1 cellular context compared by ENCODE assay signal in genomic region chr1:109090415-109091195, GRCh38.
TF ChIP-seq lines count a peak whose summit lies in the region.

TMEM167B (plus strand) TSS chr1:109090764; CDS start chr1:109090873, 109 bp downstream.

TF ChIP-seq in HepG2, 621 proteins besides CTCF, POLR2A, EP300 and RAD21 (continued from another document and continues in another):
- TF ChIP-seq, protein P1, sequence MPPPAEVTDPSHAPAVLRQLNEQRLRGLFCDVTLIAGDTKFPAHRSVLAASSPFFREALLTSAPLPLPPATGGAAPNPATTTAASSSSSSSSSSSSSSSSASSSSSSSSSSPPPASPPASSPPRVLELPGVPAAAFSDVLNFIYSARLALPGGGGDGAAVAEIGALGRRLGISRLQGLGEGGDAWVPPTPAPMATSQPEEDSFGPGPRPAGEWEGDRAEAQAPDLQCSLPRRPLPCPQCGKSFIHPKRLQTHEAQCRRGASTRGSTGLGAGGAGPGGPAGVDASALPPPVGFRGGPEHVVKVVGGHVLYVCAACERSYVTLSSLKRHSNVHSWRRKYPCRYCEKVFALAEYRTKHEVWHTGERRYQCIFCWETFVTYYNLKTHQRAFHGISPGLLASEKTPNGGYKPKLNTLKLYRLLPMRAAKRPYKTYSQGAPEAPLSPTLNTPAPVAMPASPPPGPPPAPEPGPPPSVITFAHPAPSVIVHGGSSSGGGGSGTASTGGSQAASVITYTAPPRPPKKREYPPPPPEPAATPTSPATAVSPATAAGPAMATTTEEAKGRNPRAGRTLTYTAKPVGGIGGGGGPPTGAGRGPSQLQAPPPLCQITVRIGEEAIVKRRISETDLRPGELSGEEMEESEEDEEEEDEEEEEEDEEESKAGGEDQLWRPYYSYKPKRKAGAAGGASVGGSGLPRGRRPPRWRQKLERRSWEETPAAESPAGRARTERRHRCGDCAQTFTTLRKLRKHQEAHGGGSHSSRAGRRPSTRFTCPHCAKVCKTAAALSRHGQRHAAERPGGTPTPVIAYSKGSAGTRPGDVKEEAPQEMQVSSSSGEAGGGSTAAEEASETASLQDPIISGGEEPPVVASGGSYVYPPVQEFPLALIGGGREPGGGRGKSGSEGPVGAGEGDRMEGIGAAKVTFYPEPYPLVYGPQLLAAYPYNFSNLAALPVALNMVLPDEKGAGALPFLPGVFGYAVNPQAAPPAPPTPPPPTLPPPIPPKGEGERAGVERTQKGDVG (CRISPR knock-in tag; IDR thresholded peaks at IDR 0.05; ENCODE audit: borderline replicate concordance) = peak; percentile 49; the same call in 1 of the 2 replicates
- 0 out of 2 replicates have a peak, but pooled peaks have one; percentile 67 for TF ChIP-seq AHR (CRISPR knock-in tag; IDR thresholded peaks at IDR 0.05)
- TF ChIP-seq KDM2A (CRISPR knock-in tag; IDR thresholded peaks at IDR 0.05; ENCODE audit: borderline replicate concordance, low read depth) = peak; percentile 97
- peak; percentile 70 for TF ChIP-seq DNMT3B (CRISPR knock-in tag; conservative IDR thresholded peaks at IDR 0.05)
- TF ChIP-seq, protein P2, sequence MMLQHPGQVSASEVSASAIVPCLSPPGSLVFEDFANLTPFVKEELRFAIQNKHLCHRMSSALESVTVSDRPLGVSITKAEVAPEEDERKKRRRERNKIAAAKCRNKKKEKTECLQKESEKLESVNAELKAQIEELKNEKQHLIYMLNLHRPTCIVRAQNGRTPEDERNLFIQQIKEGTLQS (CRISPR knock-in tag; IDR thresholded peaks at IDR 0.05) = peak; percentile 78
- TF ChIP-seq KLF16 (CRISPR knock-in tag; IDR thresholded peaks at IDR 0.05) = peak in 1 of 2 experiments; percentile 96; a peak in 2 of 4 replicates
- TF ChIP-seq ZNF281 (CRISPR knock-in tag; IDR thresholded peaks at IDR 0.05; ENCODE audit: borderline replicate concordance) = peak; percentile 67; the same call in 1 of the 2 replicates
- peak; percentile 91; the same call in 1 of the 2 replicates for TF ChIP-seq KDM5B (CRISPR knock-in tag; IDR thresholded peaks at IDR 0.05; ENCODE audit: borderline replicate concordance)
- peak; percentile 75 for TF ChIP-seq HIVEP1 (CRISPR knock-in tag; IDR thresholded peaks at IDR 0.05)
- peak; percentile 61; the same call in 1 of the 2 replicates for TF ChIP-seq ZNF879 (CRISPR knock-in tag; IDR thresholded peaks at IDR 0.05)
- TF ChIP-seq ISL2 (CRISPR knock-in tag; IDR thresholded peaks at IDR 0.05) = peak; percentile 27; the same call in 1 of the 2 replicates
- no peak for TF ChIP-seq CERS6 (CRISPR knock-in tag; IDR thresholded peaks at IDR 0.05)
- TF ChIP-seq PRMT3 (CRISPR knock-in tag; IDR thresholded peaks at IDR 0.05; ENCODE audit: borderline replicate concordance, low read depth) = peak; percentile 32; the same call in 1 of the 2 replicates
- peak; percentile 93 for TF ChIP-seq FOXA3 (CRISPR knock-in tag; IDR thresholded peaks at IDR 0.05)
- peak; percentile 85 for TF ChIP-seq POGZ (CRISPR knock-in tag; IDR thresholded peaks at IDR 0.05)
- TF ChIP-seq HINFP (CRISPR knock-in tag; IDR thresholded peaks at IDR 0.05; ENCODE audit: low read depth) = peak; percentile 67; the same call in 1 of the 2 replicates
- TF ChIP-seq, protein P3, sequence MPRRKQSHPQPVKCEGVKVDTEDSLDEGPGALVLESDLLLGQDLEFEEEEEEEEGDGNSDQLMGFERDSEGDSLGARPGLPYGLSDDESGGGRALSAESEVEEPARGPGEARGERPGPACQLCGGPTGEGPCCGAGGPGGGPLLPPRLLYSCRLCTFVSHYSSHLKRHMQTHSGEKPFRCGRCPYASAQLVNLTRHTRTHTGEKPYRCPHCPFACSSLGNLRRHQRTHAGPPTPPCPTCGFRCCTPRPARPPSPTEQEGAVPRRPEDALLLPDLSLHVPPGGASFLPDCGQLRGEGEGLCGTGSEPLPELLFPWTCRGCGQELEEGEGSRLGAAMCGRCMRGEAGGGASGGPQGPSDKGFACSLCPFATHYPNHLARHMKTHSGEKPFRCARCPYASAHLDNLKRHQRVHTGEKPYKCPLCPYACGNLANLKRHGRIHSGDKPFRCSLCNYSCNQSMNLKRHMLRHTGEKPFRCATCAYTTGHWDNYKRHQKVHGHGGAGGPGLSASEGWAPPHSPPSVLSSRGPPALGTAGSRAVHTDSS (CRISPR knock-in tag; conservative IDR thresholded peaks at IDR 0.05) = no peak
- peak; percentile 43; the same call in 1 of the 2 replicates for TF ChIP-seq MAFF (IDR thresholded peaks at IDR 0.05; ENCODE audit: low read depth, low read length)
- TF ChIP-seq, protein P4, sequence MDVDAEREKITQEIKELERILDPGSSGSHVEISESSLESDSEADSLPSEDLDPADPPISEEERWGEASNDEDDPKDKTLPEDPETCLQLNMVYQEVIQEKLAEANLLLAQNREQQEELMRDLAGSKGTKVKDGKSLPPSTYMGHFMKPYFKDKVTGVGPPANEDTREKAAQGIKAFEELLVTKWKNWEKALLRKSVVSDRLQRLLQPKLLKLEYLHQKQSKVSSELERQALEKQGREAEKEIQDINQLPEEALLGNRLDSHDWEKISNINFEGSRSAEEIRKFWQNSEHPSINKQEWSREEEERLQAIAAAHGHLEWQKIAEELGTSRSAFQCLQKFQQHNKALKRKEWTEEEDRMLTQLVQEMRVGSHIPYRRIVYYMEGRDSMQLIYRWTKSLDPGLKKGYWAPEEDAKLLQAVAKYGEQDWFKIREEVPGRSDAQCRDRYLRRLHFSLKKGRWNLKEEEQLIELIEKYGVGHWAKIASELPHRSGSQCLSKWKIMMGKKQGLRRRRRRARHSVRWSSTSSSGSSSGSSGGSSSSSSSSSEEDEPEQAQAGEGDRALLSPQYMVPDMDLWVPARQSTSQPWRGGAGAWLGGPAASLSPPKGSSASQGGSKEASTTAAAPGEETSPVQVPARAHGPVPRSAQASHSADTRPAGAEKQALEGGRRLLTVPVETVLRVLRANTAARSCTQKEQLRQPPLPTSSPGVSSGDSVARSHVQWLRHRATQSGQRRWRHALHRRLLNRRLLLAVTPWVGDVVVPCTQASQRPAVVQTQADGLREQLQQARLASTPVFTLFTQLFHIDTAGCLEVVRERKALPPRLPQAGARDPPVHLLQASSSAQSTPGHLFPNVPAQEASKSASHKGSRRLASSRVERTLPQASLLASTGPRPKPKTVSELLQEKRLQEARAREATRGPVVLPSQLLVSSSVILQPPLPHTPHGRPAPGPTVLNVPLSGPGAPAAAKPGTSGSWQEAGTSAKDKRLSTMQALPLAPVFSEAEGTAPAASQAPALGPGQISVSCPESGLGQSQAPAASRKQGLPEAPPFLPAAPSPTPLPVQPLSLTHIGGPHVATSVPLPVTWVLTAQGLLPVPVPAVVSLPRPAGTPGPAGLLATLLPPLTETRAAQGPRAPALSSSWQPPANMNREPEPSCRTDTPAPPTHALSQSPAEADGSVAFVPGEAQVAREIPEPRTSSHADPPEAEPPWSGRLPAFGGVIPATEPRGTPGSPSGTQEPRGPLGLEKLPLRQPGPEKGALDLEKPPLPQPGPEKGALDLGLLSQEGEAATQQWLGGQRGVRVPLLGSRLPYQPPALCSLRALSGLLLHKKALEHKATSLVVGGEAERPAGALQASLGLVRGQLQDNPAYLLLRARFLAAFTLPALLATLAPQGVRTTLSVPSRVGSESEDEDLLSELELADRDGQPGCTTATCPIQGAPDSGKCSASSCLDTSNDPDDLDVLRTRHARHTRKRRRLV (CRISPR knock-in tag; IDR thresholded peaks at IDR 0.05) = peak; percentile 36; the same call in 1 of the 2 replicates
- TF ChIP-seq KDM3A (CRISPR knock-in tag; IDR thresholded peaks at IDR 0.05; ENCODE audit: low read depth) = peak; percentile 94
- TF ChIP-seq ZFP41 (CRISPR knock-in tag; IDR thresholded peaks at IDR 0.05; ENCODE audit: borderline replicate concordance) = no peak
- TF ChIP-seq, protein P5, sequence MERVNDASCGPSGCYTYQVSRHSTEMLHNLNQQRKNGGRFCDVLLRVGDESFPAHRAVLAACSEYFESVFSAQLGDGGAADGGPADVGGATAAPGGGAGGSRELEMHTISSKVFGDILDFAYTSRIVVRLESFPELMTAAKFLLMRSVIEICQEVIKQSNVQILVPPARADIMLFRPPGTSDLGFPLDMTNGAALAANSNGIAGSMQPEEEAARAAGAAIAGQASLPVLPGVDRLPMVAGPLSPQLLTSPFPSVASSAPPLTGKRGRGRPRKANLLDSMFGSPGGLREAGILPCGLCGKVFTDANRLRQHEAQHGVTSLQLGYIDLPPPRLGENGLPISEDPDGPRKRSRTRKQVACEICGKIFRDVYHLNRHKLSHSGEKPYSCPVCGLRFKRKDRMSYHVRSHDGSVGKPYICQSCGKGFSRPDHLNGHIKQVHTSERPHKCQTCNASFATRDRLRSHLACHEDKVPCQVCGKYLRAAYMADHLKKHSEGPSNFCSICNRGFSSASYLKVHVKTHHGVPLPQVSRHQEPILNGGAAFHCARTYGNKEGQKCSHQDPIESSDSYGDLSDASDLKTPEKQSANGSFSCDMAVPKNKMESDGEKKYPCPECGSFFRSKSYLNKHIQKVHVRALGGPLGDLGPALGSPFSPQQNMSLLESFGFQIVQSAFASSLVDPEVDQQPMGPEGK (CRISPR knock-in tag; IDR thresholded peaks at IDR 0.05) = peak; percentile 86
- TF ChIP-seq ZNF232 (CRISPR knock-in tag; IDR thresholded peaks at IDR 0.05; ENCODE audit: borderline replicate concordance) = no peak; the same call in 1 of the 2 replicates
- peak; percentile 97 for TF ChIP-seq IRF2 (CRISPR knock-in tag; IDR thresholded peaks at IDR 0.05)
- TF ChIP-seq NONO (IDR thresholded peaks at IDR 0.05) = no peak
- TF ChIP-seq NONO (CRISPR knock-in tag; conservative IDR thresholded peaks at IDR 0.05) = peak; percentile 82
- peak; percentile 79 for TF ChIP-seq HDAC1 (CRISPR knock-in tag; IDR thresholded peaks at IDR 0.05)
- peak; percentile 78 for TF ChIP-seq CCDC6 (CRISPR knock-in tag; IDR thresholded peaks at IDR 0.05)
- peak; percentile 37 for TF ChIP-seq NFYC (CRISPR knock-in tag; IDR thresholded peaks at IDR 0.05)
- no peak for TF ChIP-seq MAF1 (CRISPR knock-in tag; IDR thresholded peaks at IDR 0.05; ENCODE audit: borderline replicate concordance)
- TF ChIP-seq UBTF (CRISPR knock-in tag; IDR thresholded peaks at IDR 0.05) = peak; percentile 80
- no peak for TF ChIP-seq ZNF10 (CRISPR knock-in tag; IDR thresholded peaks at IDR 0.05; ENCODE audit: borderline replicate concordance, low read depth)
- TF ChIP-seq NCOA1 (CRISPR knock-in tag; IDR thresholded peaks at IDR 0.05) = no peak
- peak; percentile 63 for TF ChIP-seq TBL1XR1 (IDR thresholded peaks at IDR 0.05; ENCODE audit: borderline replicate concordance, low read length, partially characterized antibody)
- peak; percentile 87 for TF ChIP-seq THAP8 (CRISPR knock-in tag; IDR thresholded peaks at IDR 0.05; ENCODE audit: borderline replicate concordance)
- TF ChIP-seq ZNF543 (CRISPR knock-in tag; IDR thresholded peaks at IDR 0.05) = peak; percentile 74
- TF ChIP-seq FOSL2 (CRISPR knock-in tag; IDR thresholded peaks at IDR 0.05) = peak; percentile 73
- TF ChIP-seq NFKB2 (CRISPR knock-in tag; IDR thresholded peaks at IDR 0.05; ENCODE audit: borderline replicate concordance) = peak; percentile 91; the same call in 1 of the 2 replicates
